In the genomic region with DNA sequence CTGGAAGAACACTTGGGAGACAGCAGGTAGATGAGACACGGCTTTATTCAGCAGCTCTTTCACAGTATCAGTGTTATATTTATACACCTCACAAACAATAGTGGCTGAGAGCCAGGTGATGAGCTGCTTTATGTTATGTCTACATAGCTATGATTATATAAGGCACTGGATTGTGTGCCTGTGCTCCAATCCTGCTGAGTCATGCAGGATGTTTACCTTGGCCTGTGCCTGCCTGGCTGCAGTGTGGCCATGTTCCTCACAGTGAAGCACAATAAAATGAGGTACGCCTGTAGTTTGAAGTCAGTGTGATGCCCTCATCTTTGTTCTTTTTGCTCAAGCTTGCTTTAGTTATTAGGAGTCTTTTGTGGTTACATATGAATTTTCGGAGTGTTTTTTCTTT, we compare ENCODE assay signal across 13 cellular contexts. TPM values are rescaled to one million over a fixed set of nuclear protein-coding genes. Genes with fewer than 3 reads are reported as not detected.
A peak's percentile ranks its signal among the peaks of the same experiment; 100 is the strongest.
DNase-seq lines count a peak whose midpoint lies in the region; ATAC-seq and TF ChIP-seq lines count a peak whose summit lies in the region.
"Had no signal": no experiment of that assay in that cellular context is flagged by ENCODE, and none has a peak within 500 bp of the region (broad histone marks: within the 10 kb centered on the region; RNA-seq: fewer than 3 reads in every experiment).

No MANE protein-coding gene starts in this region.

- DNase-seq in PC-3 (peak; percentile 95), retinal pigment epithelial cell (ENCODE audit: low read depth) (peak; percentile 13), hepatic stellate cell (ENCODE audit: low spot score) (no peak), NCI-H2227 (lab: John Stamatoyannopoulos, UW; ENCODE audit: unreplicated experiment) (no peak), testis (no peak), midbrain (lab: John Stamatoyannopoulos, UW) (no peak)
- DNase-seq: activated B cell treated with CpG ODN at 0.5 μM for 24 hours; hypothalamus; NK-92 treated with Interleukin-12 subunit alpha and Interleukin-12 subunit beta, amount 100 ng/mL, for 24 hours; posterior cingulate gyrus; stimulated activated naive CD8-positive, alpha-beta T cell treated with anti-CD3 and anti-CD28 coated beads, Interleukin-15, amount 100 ng/mL, for 72 hours had no signal

- intact Hi-C loops in PC-3 (cut with micrococcal nuclease) (loop anchor here (1.0 kb wide), 1 partner anchor 58 kb away; no protein-coding TSS in a partner anchor), testis (cut with DNase I; ENCODE audit: low total_unique reads) (no loop called here)

- H3K27ac ChIP-seq in HEK293 (ENCODE audit: extremely low read depth, low read depth, low read length) (no peak overlapping the region), PC-3 (ENCODE audit: low read length) (peak overlapping the region; percentile 59), testis (no peak overlapping the region)

- H3K4me3 ChIP-seq in HEK293 (ENCODE audit: low read depth, low read length) (no peak overlapping the region), PC-3 (ENCODE audit: low read length) (no peak overlapping the region), retinal pigment epithelial cell (ENCODE audit: low read length) (no peak overlapping the region), testis (no peak overlapping the region)

- CTCF ChIA-PET in HEK293 (lab: Yijun Ruan, JAX) (interaction anchor here (0.8 kb wide), 1 partner anchor 252 kb away, joined by 3 read pairs; no protein-coding TSS in a partner anchor), PC-3 (lab: Charles Lee) (interaction anchor here (0.6 kb wide), 1 partner anchor 62 kb away, joined by 4 read pairs; no protein-coding TSS in a partner anchor)

- no peak overlapping the region for H2AFZ ChIP-seq in PC-3 (ENCODE audit: low read length)

- H3K9me3 ChIP-seq in HEK293 (ENCODE audit: control insufficient read depth, insufficient read depth, low read depth, low read length) (no peaks in the 10 kb centered on the region), PC-3 (ENCODE audit: low read length) (no peaks in the 10 kb centered on the region), testis (no peaks in the 10 kb centered on the region)

- H3K27me3 ChIP-seq in PC-3 (ENCODE audit: low read length) (no peaks in the 10 kb centered on the region), testis (no peaks in the 10 kb centered on the region)

- TF ChIP-seq CTCF in HEK293 (tag by site-specific recombination; IDR thresholded peaks at IDR 0.05), result no peak
- TF ChIP-seq CTCF in PC-3 (conservative IDR thresholded peaks at IDR 0.05; ENCODE audit: low read depth, low read length), result no peak
- TF ChIP-seq CTCF in retinal pigment epithelial cell (conservative IDR thresholded peaks at IDR 0.05; ENCODE audit: low read depth, low read length), result no peak
- TF ChIP-seq CTCF in testis (IDR thresholded peaks at IDR 0.05), result no peak

- 59 to 85% methylated on average over 3 of the region's 3 CpGs for WGBS in testis, 2 donors

- no peaks in the 10 kb centered on the region for H3K79me2 ChIP-seq in PC-3 (ENCODE audit: low read length)

- H3K9me2 ChIP-seq in PC-3 (replicated peaks; ENCODE audit: low read length), result no peaks in the 10 kb centered on the region

- H3K4me1 ChIP-seq in HEK293 (ENCODE audit: control insufficient read depth, insufficient read depth, low read length) (peaks cover 2% of the 10 kb centered on the region; the same call in 1 of the 2 replicates), PC-3 (ENCODE audit: insufficient read depth, low read length) (peaks cover 13% of the 10 kb centered on the region), testis (no peaks in the 10 kb centered on the region)

- no TSS peak for BruUV-seq in PC-3 (replicated peaks; lab: Mats Ljungman, UMichigan)

- no peaks in the 10 kb centered on the region for H4K20me1 ChIP-seq in PC-3 (ENCODE audit: low read length)

- POLR2A ChIA-PET in HEK293 (lab: Yijun Ruan, JAX), result no interaction called here
- POLR2A ChIA-PET in PC-3 (lab: Charles Lee; ENCODE audit: unreplicated experiment), result interaction anchor here (0.6 kb wide), 2 partner anchors 14 to 184 kb away, joined by 4 to 9 read pairs; no protein-coding TSS in a partner anchor

- peak overlapping the region; percentile 15; the same call in 1 of the 2 replicates for H3K4me2 ChIP-seq in PC-3 (ENCODE audit: low read length)

- peak; percentile 100 for ATAC-seq in PC-3
- ATAC-seq in esophagus mucosa, result peak; percentile 97
- ATAC-seq: stimulated activated naive CD8-positive, alpha-beta T cell treated with anti-CD3 and anti-CD28 coated beads, Interleukin-15, amount 100 ng/mL, for 72 hours had no signal

- H3K36me3 ChIP-seq in HEK293 (ENCODE audit: control insufficient read depth in 2 of 2, insufficient read depth in 1 of 2, low read length in 2 of 2), result no peaks in the 10 kb centered on the region
- no peaks in the 10 kb centered on the region for H3K36me3 ChIP-seq in PC-3 (ENCODE audit: low read depth, low read length)
- H3K36me3 ChIP-seq in testis (ENCODE audit: low read depth, missing control alignments), result no peaks in the 10 kb centered on the region

- no peaks in the 10 kb centered on the region for H3F3A ChIP-seq in PC-3 (ENCODE audit: low read length, unreplicated experiment)

- no peak for TF ChIP-seq POLR2A in testis (IDR thresholded peaks at IDR 0.05)

- no peak overlapping the region for H3K9ac ChIP-seq in PC-3 (ENCODE audit: low read length)

TF ChIP-seq in HEK293, 187 proteins besides CTCF, POLR2A, EP300 and RAD21 (continues in another document):
- TF ChIP-seq ZBTB48 (tag by site-specific recombination; IDR thresholded peaks at IDR 0.05), result no peak
- TF ChIP-seq, protein P1, sequence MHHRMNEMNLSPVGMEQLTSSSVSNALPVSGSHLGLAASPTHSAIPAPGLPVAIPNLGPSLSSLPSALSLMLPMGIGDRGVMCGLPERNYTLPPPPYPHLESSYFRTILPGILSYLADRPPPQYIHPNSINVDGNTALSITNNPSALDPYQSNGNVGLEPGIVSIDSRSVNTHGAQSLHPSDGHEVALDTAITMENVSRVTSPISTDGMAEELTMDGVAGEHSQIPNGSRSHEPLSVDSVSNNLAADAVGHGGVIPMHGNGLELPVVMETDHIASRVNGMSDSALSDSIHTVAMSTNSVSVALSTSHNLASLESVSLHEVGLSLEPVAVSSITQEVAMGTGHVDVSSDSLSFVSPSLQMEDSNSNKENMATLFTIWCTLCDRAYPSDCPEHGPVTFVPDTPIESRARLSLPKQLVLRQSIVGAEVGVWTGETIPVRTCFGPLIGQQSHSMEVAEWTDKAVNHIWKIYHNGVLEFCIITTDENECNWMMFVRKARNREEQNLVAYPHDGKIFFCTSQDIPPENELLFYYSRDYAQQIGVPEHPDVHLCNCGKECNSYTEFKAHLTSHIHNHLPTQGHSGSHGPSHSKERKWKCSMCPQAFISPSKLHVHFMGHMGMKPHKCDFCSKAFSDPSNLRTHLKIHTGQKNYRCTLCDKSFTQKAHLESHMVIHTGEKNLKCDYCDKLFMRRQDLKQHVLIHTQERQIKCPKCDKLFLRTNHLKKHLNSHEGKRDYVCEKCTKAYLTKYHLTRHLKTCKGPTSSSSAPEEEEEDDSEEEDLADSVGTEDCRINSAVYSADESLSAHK (tag by site-specific recombination; IDR thresholded peaks at IDR 0.05), result no peak
- no peak for TF ChIP-seq HOXA7 (CRISPR knock-in tag; IDR thresholded peaks at IDR 0.05; ENCODE audit: borderline replicate concordance)
- peak; percentile 80 for TF ChIP-seq SETDB1 (IDR thresholded peaks at IDR 0.05; ENCODE audit: insufficient read length, low read length)
- TF ChIP-seq ZNF138 (tag by site-specific recombination; IDR thresholded peaks at IDR 0.05; ENCODE audit: borderline replicate concordance), result no peak
- TF ChIP-seq ZNF335 (tag by site-specific recombination; conservative IDR thresholded peaks at IDR 0.05), result no peak
- no peak for TF ChIP-seq ZNF785 (tag by site-specific recombination; IDR thresholded peaks at IDR 0.05)
- peak; percentile 92; the same call in 1 of the 2 replicates for TF ChIP-seq TRIM28 (IDR thresholded peaks at IDR 0.05; ENCODE audit: borderline replicate concordance, low read length)
- no peak for TF ChIP-seq ZNF354C (tag by site-specific recombination; IDR thresholded peaks at IDR 0.05; ENCODE audit: borderline replicate concordance, low read depth)
- TF ChIP-seq ZNF561 (tag by site-specific recombination; IDR thresholded peaks at IDR 0.05; ENCODE audit: borderline replicate concordance), result no peak
- TF ChIP-seq, protein P2, sequence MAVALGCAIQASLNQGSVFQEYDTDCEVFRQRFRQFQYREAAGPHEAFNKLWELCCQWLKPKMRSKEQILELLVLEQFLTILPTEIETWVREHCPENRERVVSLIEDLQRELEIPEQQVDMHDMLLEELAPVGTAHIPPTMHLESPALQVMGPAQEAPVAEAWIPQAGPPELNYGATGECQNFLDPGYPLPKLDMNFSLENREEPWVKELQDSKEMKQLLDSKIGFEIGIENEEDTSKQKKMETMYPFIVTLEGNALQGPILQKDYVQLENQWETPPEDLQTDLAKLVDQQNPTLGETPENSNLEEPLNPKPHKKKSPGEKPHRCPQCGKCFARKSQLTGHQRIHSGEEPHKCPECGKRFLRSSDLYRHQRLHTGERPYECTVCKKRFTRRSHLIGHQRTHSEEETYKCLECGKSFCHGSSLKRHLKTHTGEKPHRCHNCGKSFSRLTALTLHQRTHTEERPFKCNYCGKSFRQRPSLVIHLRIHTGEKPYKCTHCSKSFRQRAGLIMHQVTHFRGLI (tag by site-specific recombination; IDR thresholded peaks at IDR 0.05), result no peak
- TF ChIP-seq ZNF221 (tag by site-specific recombination; IDR thresholded peaks at IDR 0.05; ENCODE audit: borderline replicate concordance), result no peak
- TF ChIP-seq, protein P3, sequence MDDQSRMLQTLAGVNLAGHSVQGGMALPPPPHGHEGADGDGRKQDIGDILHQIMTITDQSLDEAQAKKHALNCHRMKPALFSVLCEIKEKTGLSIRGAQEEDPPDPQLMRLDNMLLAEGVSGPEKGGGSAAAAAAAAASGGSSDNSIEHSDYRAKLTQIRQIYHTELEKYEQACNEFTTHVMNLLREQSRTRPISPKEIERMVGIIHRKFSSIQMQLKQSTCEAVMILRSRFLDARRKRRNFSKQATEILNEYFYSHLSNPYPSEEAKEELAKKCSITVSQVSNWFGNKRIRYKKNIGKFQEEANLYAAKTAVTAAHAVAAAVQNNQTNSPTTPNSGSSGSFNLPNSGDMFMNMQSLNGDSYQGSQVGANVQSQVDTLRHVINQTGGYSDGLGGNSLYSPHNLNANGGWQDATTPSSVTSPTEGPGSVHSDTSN (CRISPR knock-in tag; IDR thresholded peaks at IDR 0.05), result no peak
- no peak for TF ChIP-seq ZNF747 (tag by site-specific recombination; IDR thresholded peaks at IDR 0.05)
- TF ChIP-seq TCF7L2 (IDR thresholded peaks at IDR 0.05; ENCODE audit: borderline replicate concordance, low read depth, low read length), result no peak
- TF ChIP-seq ZNF571 (tag by site-specific recombination; IDR thresholded peaks at IDR 0.05), result no peak
- TF ChIP-seq ZNF140 (tag by site-specific recombination; IDR thresholded peaks at IDR 0.05), result no peak

RNA-seq across cellular contexts. Expression of a gene that starts 31.3 kb away (rescaled TPM):
- total RNA-seq in PC-3 (2014; rRNA removed), result not detected in 2 replicates
- total RNA-seq in esophagus mucosa, result 9.0 TPM
- 1 to 10 TPM in 1 of 2 donors, under 1 TPM in 1; 0.56 to 2.0 TPM for total RNA-seq in testis
- 1.7 TPM for polyA plus RNA-seq in testis (ENCODE audit: insufficient read depth, low read depth, low replicate concordance)

Comparison
In these comparisons a context has a peak if more than half of its experiments do, and no peak if none do; other contexts are left out.
1. DNase-seq: peak in PC-3 (single experiment) and retinal pigment epithelial cell (single experiment); none in hepatic stellate cell (single experiment), NCI-H2227 (single experiment), testis (single experiment) and midbrain (single experiment).